14 cellular contexts compared by ENCODE assay signal in the genomic region with DNA sequence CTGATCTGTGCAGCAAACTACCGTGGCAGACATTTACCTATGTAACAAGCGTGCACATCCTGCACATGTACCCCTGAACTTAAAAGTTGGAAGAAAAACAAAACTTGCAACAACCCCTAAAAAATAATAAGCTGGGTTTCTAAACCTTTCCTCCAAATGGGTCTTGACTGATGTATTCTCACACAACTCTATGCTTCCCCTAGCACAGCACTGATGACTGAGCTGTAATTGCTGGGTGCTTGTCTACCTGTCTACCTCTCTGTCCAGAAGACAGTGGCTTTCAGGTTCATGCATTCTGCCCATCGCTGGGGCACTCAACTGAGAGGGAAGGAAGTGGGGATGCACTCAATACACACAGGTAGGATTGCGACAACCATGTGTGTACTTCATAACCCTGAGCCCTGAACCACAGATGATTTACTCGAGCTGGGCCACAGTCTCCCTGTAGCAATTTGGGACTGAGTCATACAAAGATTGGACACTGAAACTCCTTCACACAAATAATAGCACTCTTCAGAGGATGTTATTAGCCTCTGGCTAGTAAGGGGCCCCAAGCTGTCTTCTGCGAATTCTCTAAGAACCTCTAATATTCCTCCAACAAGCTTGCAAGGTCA. TPM values are rescaled to one million over a fixed set of nuclear protein-coding genes. Genes with fewer than 3 reads are reported as not detected.
DNase-seq lines count a peak whose midpoint lies in the region; ATAC-seq, FAIRE-seq and TF ChIP-seq lines count a peak whose summit lies in the region.
"Had no signal": no experiment of that assay in that cellular context is flagged by ENCODE, and none has a peak within 500 bp of the region (broad histone marks: within the 10 kb centered on the region; RNA-seq: fewer than 3 reads in every experiment).

No MANE protein-coding gene starts in this region.

- no peak overlapping the region for H3K27ac Mint-ChIP-seq in progenitor cell of endocrine pancreas

- H3K36me3 ChIP-seq in bronchial epithelial cell (ENCODE audit: control insufficient read depth, insufficient read depth, low read length): no peaks in the 10 kb centered on the region
- H3K36me3 ChIP-seq: thoracic aorta had no signal

- no peak overlapping the region for H3K4me3 ChIP-seq in bronchial epithelial cell (ENCODE audit: low read depth, low read length)
- H3K4me3 ChIP-seq: thoracic aorta had no signal

- TF ChIP-seq CTCF in bronchial epithelial cell (IDR thresholded peaks at IDR 0.05; ENCODE audit: insufficient read depth, low read length, severe bottlenecking) (no peak), progenitor cell of endocrine pancreas (IDR thresholded peaks at IDR 0.05; ENCODE audit: unreplicated experiment) (no peak)

- DNase-seq in Daoy (ENCODE audit: low read depth) (peak; percentile 11), bronchial epithelial cell (ENCODE audit: low read depth) (peak; percentile 29), dermis blood vessel endothelial cell (no peak), progenitor cell of endocrine pancreas (ENCODE audit: low spot score, unreplicated experiment) (no peak), LoVo (ENCODE audit: low spot score) (no peak), HPDE6-E6E7 (ENCODE audit: extremely low spot score) (no peak)
- DNase-seq: activated T-cell treated with anti-CD3 and anti-CD28 coated beads for 4 hours, hippocampal formation, NCI-H1930 had no signal

- no peaks in the 10 kb centered on the region for H3K27me3 ChIP-seq in bronchial epithelial cell (ENCODE audit: control insufficient read depth, insufficient read depth, low read length)

- peak; percentile 72 for ATAC-seq in GM21360 (IDR thresholded peaks at IDR 0.05; ENCODE audit: unreplicated experiment)
- peak; percentile 60 for ATAC-seq in HG03432 (IDR thresholded peaks at IDR 0.05; ENCODE audit: unreplicated experiment)
- ATAC-seq: Panc1 had no signal

- H3K36me3 Mint-ChIP-seq in progenitor cell of endocrine pancreas (ENCODE audit: insufficient read depth): no peaks in the 10 kb centered on the region

- no peaks in the 10 kb centered on the region for H3K27me3 Mint-ChIP-seq in progenitor cell of endocrine pancreas

- FAIRE-seq in bronchial epithelial cell (lab: Jason Lieb, UNC): no peak
- FAIRE-seq: astrocyte had no signal

- H3K9me3 Mint-ChIP-seq in progenitor cell of endocrine pancreas (ENCODE audit: low read depth): no peaks in the 10 kb centered on the region

- no peaks in the 10 kb centered on the region for H3K4me1 Mint-ChIP-seq in progenitor cell of endocrine pancreas (ENCODE audit: low read depth)

- no peak overlapping the region for H3K4me3 Mint-ChIP-seq in progenitor cell of endocrine pancreas (ENCODE audit: low read depth)

RNA-seq across cellular contexts. Expression of a gene that starts 44.8 kb away (rescaled TPM):
- 294 and 355 TPM in 2 replicates for total RNA-seq in Daoy (2014; rRNA removed; shearing (Covaris generic))
- 34.1 and 45.0 TPM in 2 replicates for total RNA-seq in bronchial epithelial cell
- total RNA-seq in dermis blood vessel endothelial cell: 143 and 205 TPM in 2 replicates
- 191 and 203 TPM in 2 replicates for total RNA-seq in progenitor cell of endocrine pancreas

Comparison
In these comparisons a context has a peak if more than half of its experiments do, and no peak if none do; other contexts are left out.
1. DNase-seq: peak in Daoy (single experiment) and bronchial epithelial cell (single experiment); none in dermis blood vessel endothelial cell (single experiment), progenitor cell of endocrine pancreas (single experiment), LoVo (single experiment) and HPDE6-E6E7 (single experiment).